8 cellular contexts compared by ENCODE assay signal in the genomic region with DNA sequence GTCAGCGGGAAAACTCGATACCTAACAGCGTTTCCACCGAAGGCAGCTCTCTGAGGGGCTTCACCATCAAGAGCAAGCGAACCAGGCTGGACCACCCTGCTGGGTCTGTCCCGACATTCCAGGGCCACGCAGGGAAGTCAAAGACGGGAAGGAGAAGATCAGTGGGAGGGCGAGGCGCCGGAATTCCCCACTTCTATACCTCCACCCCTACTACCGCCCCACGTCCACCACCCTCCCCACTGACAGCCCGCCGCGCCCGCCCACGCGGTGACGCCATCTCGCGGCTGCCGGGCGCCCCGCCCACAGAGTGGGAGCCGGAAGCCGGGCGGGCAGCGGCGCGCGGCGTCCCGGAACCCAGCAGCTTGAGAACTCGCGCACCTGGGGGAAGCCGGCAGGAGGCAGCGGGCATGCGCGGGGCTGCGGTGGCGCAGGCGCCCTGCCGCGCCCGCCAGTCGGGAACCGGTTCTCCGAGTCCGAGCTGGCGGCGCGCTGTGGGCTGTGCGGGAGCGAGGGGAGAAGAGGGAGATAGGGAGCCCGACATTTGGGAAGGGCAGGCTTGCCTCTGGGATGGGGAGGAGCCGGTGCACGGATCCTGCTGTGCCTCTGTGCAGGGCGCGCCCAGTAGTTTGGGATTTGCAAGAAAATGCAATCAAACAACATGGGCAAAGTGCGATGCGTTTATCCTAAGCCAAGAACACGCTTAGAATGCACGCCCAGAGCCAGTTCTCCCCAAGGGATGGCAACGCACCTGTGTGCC. TPM values are rescaled to one million over a fixed set of nuclear protein-coding genes. Genes with fewer than 3 reads are reported as not detected.
DNase-seq lines count a peak whose midpoint lies in the region; ATAC-seq and TF ChIP-seq lines count a peak whose summit lies in the region.

No MANE protein-coding gene starts in this region.

- CTCF ChIA-PET in T-cell (lab: Charles Lee): interaction anchor here (0.7 to 1.5 kb wide), 7 partner anchors 16 to 274 kb away, joined by 3 to 12 read pairs (median 4); partner anchors contain the start of gene TBC1D19 (in 1 of the 2)

- DNase-seq in GM13977 (ENCODE audit: low spot score): peak; percentile 91
- peak; percentile 90 to 92 (median 92) for DNase-seq in NCI-H1417 (lab: John Stamatoyannopoulos, UW)
- DNase-seq in T-cell: peak; percentile 85 to 96 (median 92)
- peak; percentile 85 to 92 (median 89) for DNase-seq in adrenal gland
- DNase-seq in left cardiac atrium: peak; percentile 92
- DNase-seq in posterior vena cava (ENCODE audit: low spot score): peak; percentile 97
- DNase-seq in upper lobe of left lung: peak; percentile 93 to 99

- TF ChIP-seq CTCF in GM13977 (IDR thresholded peaks at IDR 0.05; ENCODE audit: extremely low read depth, insufficient read depth, missing control alignments) (no peak), adrenal gland (IDR thresholded peaks at IDR 0.05) (peak in 3 of 6 experiments; percentile 11 to 43 (median 21)), upper lobe of left lung (IDR thresholded peaks at IDR 0.05) (peak in 4 of 6 experiments; percentile 38 to 49 (median 45))

- TF ChIP-seq POLR2A in adrenal gland (IDR thresholded peaks at IDR 0.05): peak; percentile 47 to 73
- TF ChIP-seq POLR2A in upper lobe of left lung (IDR thresholded peaks at IDR 0.05): peak in 3 of 4 donors; percentile 40 to 92 (median 54)

- in situ Hi-C loops in GM13977 (cut with MboI; ENCODE audit: low pct_unique_long_range_greater_than_20kb, low sequenced_read_pairs, unreplicated experiment): no loop called here

- H3K27me3 Mint-ChIP-seq in T-cell: no peaks in the 10 kb centered on the region

- H3K4me3 ChIP-seq in adrenal gland (peak overlapping the region in 3 of 4 donors; percentile 33 to 94 (median 86)), upper lobe of left lung (peak overlapping the region; percentile 49 to 94 (median 68))

- whole genome bisulfite sequencing in adrenal gland, 4 donors: 0 to 1% (median 0%) methylated on average over 21 to 65 of the region's 65 CpGs
- WGBS in upper lobe of left lung, 2 donors: 0 to 2% methylated on average over 9 to 62 of the region's 65 CpGs

- no peaks in the 10 kb centered on the region for H3K9me3 Mint-ChIP-seq in T-cell

- H3K27ac ChIP-seq in adrenal gland: peak overlapping the region in 4 of 5 donors; percentile 51 to 89 (median 74)
- H3K27ac ChIP-seq in upper lobe of left lung: peak overlapping the region; percentile 92 to 97 (median 96)

- intact Hi-C loops in adrenal gland (cut with DNase I) (no loop called here), left cardiac atrium (cut with DNase I) (no loop called here), posterior vena cava (cut with DNase I) (no loop called here)

- POLR2A ChIA-PET in T-cell (lab: Charles Lee): interaction anchor here (1.2 to 2.2 kb wide), 2 partner anchors 22 to 28 kb away, joined by 3 to 26 read pairs; no protein-coding TSS in a partner anchor

- no peaks in the 10 kb centered on the region for H3K36me3 Mint-ChIP-seq in T-cell

- peaks cover 14 to 27% of the 10 kb centered on the region in 2 donors for H3K4me1 ChIP-seq in adrenal gland (replicated peaks in 1 of 2)
- H3K4me1 ChIP-seq in upper lobe of left lung: peaks cover 22 to 28% (median 23%) of the 10 kb centered on the region in 4 donors

- peaks cover 29 to 50% (median 40%) of the 10 kb centered on the region in 3 donors for H3K4me1 Mint-ChIP-seq in T-cell

- peak overlapping the region; percentile 94 to 100 (median 98) for H3K4me3 Mint-ChIP-seq in T-cell

- H3K9me3 ChIP-seq in adrenal gland (replicated peaks in 1 of 3) (no peaks in the 10 kb centered on the region), upper lobe of left lung (no peaks in the 10 kb centered on the region)

- H3K27ac Mint-ChIP-seq in T-cell: peak overlapping the region; percentile 97 to 99

- peak; percentile 59 for ATAC-seq in HG02763 (IDR thresholded peaks at IDR 0.05; ENCODE audit: unreplicated experiment)
- peak; percentile 66 to 68 (median 68) for ATAC-seq in T-cell (replicated peaks in 1 of 4)
- peak; percentile 80 to 84 for ATAC-seq in left cardiac atrium
- peak; percentile 78 to 88 for ATAC-seq in upper lobe of left lung (ENCODE audit: low FRiP score in 2 of 2)

- peak in 1 of 4 donors; percentile 45 for TF ChIP-seq EP300 in upper lobe of left lung (IDR thresholded peaks at IDR 0.05)

- H3K36me3 ChIP-seq in adrenal gland (replicated peaks in 1 of 2) (no peaks in the 10 kb centered on the region), upper lobe of left lung (no peaks in the 10 kb centered on the region)

- H3K27me3 ChIP-seq in adrenal gland (no peaks in the 10 kb centered on the region), upper lobe of left lung (no peaks in the 10 kb centered on the region)

RNA-seq across cellular contexts. Expression of gene STIM2, which starts 3.2 kb away (rescaled TPM):
- total RNA-seq in T-cell (10 to 100 TPM; 67.9 to 98.7 (median 75.2) TPM), adrenal gland (10 to 100 TPM in 7 of 8 donors, 1 to 10 TPM in 1; 7.5 to 21.4 (median 17.3) TPM), left cardiac atrium (10 to 100 TPM; 12.1 to 16.9 TPM), posterior vena cava (10 to 100 TPM; 17.0 to 17.4 TPM), upper lobe of left lung (10 to 100 TPM; 21.6 to 54.3 (median 37.8) TPM)
- 10 to 100 TPM; 11.0 to 12.7 (median 11.7) TPM for polyA plus RNA-seq in adrenal gland

Comparison
In these comparisons a context has a peak if more than half of its experiments do, and no peak if none do; other contexts are left out.
1. Peak in every context shown above with its lines: DNase-seq, ATAC-seq, H3K4me3 ChIP-seq and H3K27ac ChIP-seq.